ENCODE assay signal across 8 cellular contexts in genomic region chrX:147637190-147637589, GRCh38.
"Had no signal": no experiment of that assay in that cellular context is flagged by ENCODE, and none has a peak within 500 bp of the region (broad histone marks: within the 10 kb centered on the region; RNA-seq: fewer than 3 reads in every experiment).

No MANE protein-coding gene starts in this region.

- ATAC-seq: GM12878 had no signal

- FAIRE-seq: G401.6, GM12878, GM12891, GM12892, GM18507, GM19239 had no signal

- H3K4me3 ChIP-seq: GM12878 had no signal

- DNase-seq: GDM1, GF-D8 had no signal
